In genomic region chr9:136926154-136926704, GRCh38 we compare ENCODE assay signal across 15 cellular contexts. TPM values are rescaled to one million over a fixed set of nuclear protein-coding genes. Genes with fewer than 3 reads are reported as not detected.
DNase-seq lines count a peak whose midpoint lies in the region; ATAC-seq and TF ChIP-seq lines count a peak whose summit lies in the region.
"Had no signal": no experiment of that assay in that cellular context is flagged by ENCODE, and none has a peak within 500 bp of the region (broad histone marks: within the 10 kb centered on the region; RNA-seq: fewer than 3 reads in every experiment).

No MANE protein-coding gene starts in this region.

- H3K27ac ChIP-seq in VCaP: no peak overlapping the region

- peaks cover 7% of the 10 kb centered on the region for H3K4me1 Mint-ChIP-seq in activated naive CD4-positive, alpha-beta T cell treated with anti-CD3 and anti-CD28 coated beads, Interleukin-2, amount 10 ng/mL, durations not matched to agents 7 days and 5 days
- peaks cover 0 to 10% of the 10 kb centered on the region in 2 donors for H3K4me1 Mint-ChIP-seq in natural killer cell
- H3K4me1 Mint-ChIP-seq: activated CD4-positive, alpha-beta T cell treated with anti-CD3 and anti-CD28 coated beads, Interleukin-2, amount 10 ng/mL, durations not matched to agents 24 days and 14 days had no signal

- intact Hi-C loops in mucosa of descending colon (cut with DNase I, micrococcal nuclease) (no loop called here), natural killer cell (cut with micrococcal nuclease) (no loop called here)

- CTCF ChIA-PET in activated naive CD4-positive, alpha-beta T cell treated with anti-CD3 and anti-CD28 coated beads, Interleukin-2, amount 10 ng/mL, durations not matched to agents 7 days and 5 days (lab: Charles Lee): interaction anchor here (0.9 to 1.1 kb wide), 3 partner anchors 9 to 109 kb away, joined by 3 read pairs; no protein-coding TSS in a partner anchor

- H3K27ac Mint-ChIP-seq in activated naive CD4-positive, alpha-beta T cell treated with anti-CD3 and anti-CD28 coated beads, Interleukin-2, amount 10 ng/mL, durations not matched to agents 7 days and 5 days: no peak overlapping the region
- H3K27ac Mint-ChIP-seq in natural killer cell: no peak overlapping the region
- H3K27ac Mint-ChIP-seq: activated CD4-positive, alpha-beta T cell treated with anti-CD3 and anti-CD28 coated beads, Interleukin-2, amount 10 ng/mL, durations not matched to agents 24 days and 14 days; activated T-helper 1 cell treated with anti-CD3 and anti-CD28 coated beads, Interleukin-12 subunit alpha, Interleukin-12 subunit beta, Interleukin-2, Interleukin-4 antibody, amounts not matched to agents 30 ng/mL and 10 ng/mL and 1 ng/mL, durations not matched to agents 14 hours and 24 hours and 36 hours; stimulated activated naive CD8-positive, alpha-beta T cell treated with anti-CD3 and anti-CD28 coated beads, Interleukin-15, Interleukin-2, amounts not matched to agents 100 ng/mL and 50 ng/mL, for 24 hours; T-cell had no signal

- peak; percentile 23 for ATAC-seq in mucosa of descending colon
- ATAC-seq in natural killer cell: no peak

- H3K27me3 Mint-ChIP-seq in activated naive CD4-positive, alpha-beta T cell treated with anti-CD3 and anti-CD28 coated beads, Interleukin-2, amount 10 ng/mL, durations not matched to agents 7 days and 5 days: no peaks in the 10 kb centered on the region
- H3K27me3 Mint-ChIP-seq in natural killer cell (ENCODE audit: low read depth in 2 of 2): no peaks in the 10 kb centered on the region
- H3K27me3 Mint-ChIP-seq: activated CD4-positive, alpha-beta T cell treated with anti-CD3 and anti-CD28 coated beads, Interleukin-2, amount 10 ng/mL, durations not matched to agents 24 days and 14 days; stimulated activated naive CD8-positive, alpha-beta T cell treated with anti-CD3 and anti-CD28 coated beads, Interleukin-15, Interleukin-2, amounts not matched to agents 100 ng/mL and 50 ng/mL, for 24 hours; T-cell had no signal

- H3K4me1 ChIP-seq in mucosa of descending colon (ENCODE audit: low read depth): peaks cover 3% of the 10 kb centered on the region

- H3K36me3 ChIP-seq in mucosa of descending colon (ENCODE audit: low read depth): peaks cover 8% of the 10 kb centered on the region

- H3K4me3 ChIP-seq in GM12865 (ENCODE audit: low read depth, low read length) (no peak overlapping the region), mucosa of descending colon (no peak overlapping the region)
- H3K4me3 ChIP-seq: ascending aorta, right atrium auricular region had no signal

- H3K4me3 Mint-ChIP-seq in activated naive CD4-positive, alpha-beta T cell treated with anti-CD3 and anti-CD28 coated beads, Interleukin-2, amount 10 ng/mL, durations not matched to agents 7 days and 5 days: no peak overlapping the region
- H3K4me3 Mint-ChIP-seq in natural killer cell: no peak overlapping the region
- H3K4me3 Mint-ChIP-seq: activated CD4-positive, alpha-beta T cell treated with anti-CD3 and anti-CD28 coated beads, Interleukin-2, amount 10 ng/mL, durations not matched to agents 24 days and 14 days; activated T-helper 1 cell treated with anti-CD3 and anti-CD28 coated beads, Interleukin-12 subunit alpha, Interleukin-12 subunit beta, Interleukin-2, Interleukin-4 antibody, amounts not matched to agents 30 ng/mL and 10 ng/mL and 1 ng/mL, durations not matched to agents 14 hours and 24 hours and 36 hours; stimulated activated naive CD8-positive, alpha-beta T cell treated with anti-CD3 and anti-CD28 coated beads, Interleukin-15, Interleukin-2, amounts not matched to agents 100 ng/mL and 50 ng/mL, for 24 hours; T-cell had no signal

- DNase-seq in GM12865 (ENCODE audit: low read depth): no peak
- no peak for DNase-seq in mucosa of descending colon
- no peak for DNase-seq in activated naive CD4-positive, alpha-beta T cell treated with anti-CD3 and anti-CD28 coated beads, Interleukin-2, amount 10 ng/mL, durations not matched to agents 7 days and 5 days
- no peak for DNase-seq in NCI-H2107 treated with DMSO at 0.1 percent for 48 hours (lab: John Stamatoyannopoulos, UW; ENCODE audit: unreplicated experiment)
- no peak for DNase-seq in natural killer cell
- DNase-seq: activated CD4-positive, alpha-beta T cell treated with anti-CD3 and anti-CD28 coated beads, Interleukin-2, amount 10 ng/mL, durations not matched to agents 24 days and 14 days; kidney glomerular epithelial cell; stimulated activated CD4-positive, alpha-beta T cell treated with anti-CD3 and anti-CD28 coated beads, Interleukin-4, amount 100 ng/mL, for 24 hours; T-cell had no signal

- H3K9me3 Mint-ChIP-seq in activated naive CD4-positive, alpha-beta T cell treated with anti-CD3 and anti-CD28 coated beads, Interleukin-2, amount 10 ng/mL, durations not matched to agents 7 days and 5 days: no peaks in the 10 kb centered on the region
- no peaks in the 10 kb centered on the region for H3K9me3 Mint-ChIP-seq in natural killer cell
- H3K9me3 Mint-ChIP-seq: activated CD4-positive, alpha-beta T cell treated with anti-CD3 and anti-CD28 coated beads, Interleukin-2, amount 10 ng/mL, durations not matched to agents 24 days and 14 days; activated T-helper 1 cell treated with anti-CD3 and anti-CD28 coated beads, Interleukin-12 subunit alpha, Interleukin-12 subunit beta, Interleukin-2, Interleukin-4 antibody, amounts not matched to agents 30 ng/mL and 10 ng/mL and 1 ng/mL, durations not matched to agents 14 hours and 24 hours and 36 hours; stimulated activated naive CD8-positive, alpha-beta T cell treated with anti-CD3 and anti-CD28 coated beads, Interleukin-15, Interleukin-2, amounts not matched to agents 100 ng/mL and 50 ng/mL, for 24 hours; T-cell had no signal

- H3K9me3 ChIP-seq in mucosa of descending colon: no peaks in the 10 kb centered on the region
- H3K9me3 ChIP-seq: ascending aorta, right atrium auricular region had no signal

- H3K36me3 Mint-ChIP-seq in activated naive CD4-positive, alpha-beta T cell treated with anti-CD3 and anti-CD28 coated beads, Interleukin-2, amount 10 ng/mL, durations not matched to agents 7 days and 5 days: peaks cover 24% of the 10 kb centered on the region
- H3K36me3 Mint-ChIP-seq in natural killer cell: no peaks in the 10 kb centered on the region

- TF ChIP-seq CTCF in GM12865 (IDR thresholded peaks at IDR 0.05; ENCODE audit: insufficient read depth, low read depth, low read length, missing control alignments) (peak; percentile 11), VCaP (conservative IDR thresholded peaks at IDR 0.05) (peak; percentile 20; the same call in 1 of the 2 replicates), mucosa of descending colon (IDR thresholded peaks at IDR 0.05) (no peak), natural killer cell (IDR thresholded peaks at IDR 0.05) (no peak)

RNA-seq across cellular contexts. Expression of gene FBXW5, which starts 18.3 kb away (rescaled TPM):
- total RNA-seq in mucosa of descending colon (100 to 1,000 TPM; 127 to 197 (median 142) TPM), natural killer cell (100 to 1,000 TPM; 117 to 144 (median 136) TPM)

RNA-seq across cellular contexts. Expression of gene C8G, which starts 18.8 kb away (rescaled TPM):
- total RNA-seq in mucosa of descending colon (10 to 100 TPM in 2 of 3 donors, 1 to 10 TPM in 1; 3.2 to 15.4 (median 10.4) TPM), natural killer cell (1 to 10 TPM; 3.9 to 8.5 (median 7.3) TPM)
- total RNA-seq: H4, right atrium auricular region had no signal

RNA-seq across cellular contexts. Expression of gene LCN12, which starts 25.8 kb away (rescaled TPM):
- total RNA-seq in mucosa of descending colon (10 to 100 TPM in 1 of 3 donors, 1 to 10 TPM in 2; 6.8 to 10.7 (median 7.6) TPM), natural killer cell (10 to 100 TPM in 1 of 3 donors, 1 to 10 TPM in 2; 9.2 to 11.3 (median 9.8) TPM)
- total RNA-seq: ascending aorta, H4 had no signal

RNA-seq across cellular contexts. Expression of gene TRAF2, which starts 39.9 kb away (rescaled TPM):
- total RNA-seq in mucosa of descending colon: 10 to 100 TPM; 19.6 to 28.2 (median 21.1) TPM
- total RNA-seq in natural killer cell: 10 to 100 TPM; 17.4 to 35.5 (median 25.0) TPM

RNA-seq across cellular contexts. Expression of gene PTGDS, which starts 51.1 kb away (rescaled TPM):
- 10 to 100 TPM in 2 of 3 donors, 1 to 10 TPM in 1; 2.5 to 45.4 (median 16.1) TPM for total RNA-seq in mucosa of descending colon
- total RNA-seq in natural killer cell: 100 to 1,000 TPM; 157 to 361 (median 296) TPM
- total RNA-seq: activated CD4-positive, alpha-beta T cell treated with anti-CD3 and anti-CD28 coated beads, Interleukin-2, amount 10 ng/mL, durations not matched to agents 24 days and 14 days; H4 had no signal

Comparison
In these comparisons a context has a peak if more than half of its experiments do, and no peak if none do; other contexts are left out.
1. CTCF ChIP-seq: peak in GM12865 (single experiment) and VCaP (single experiment); none in mucosa of descending colon (single experiment) and natural killer cell (single experiment).